Comparison of ENCODE assay signal across 22 cellular contexts in the genomic region with DNA sequence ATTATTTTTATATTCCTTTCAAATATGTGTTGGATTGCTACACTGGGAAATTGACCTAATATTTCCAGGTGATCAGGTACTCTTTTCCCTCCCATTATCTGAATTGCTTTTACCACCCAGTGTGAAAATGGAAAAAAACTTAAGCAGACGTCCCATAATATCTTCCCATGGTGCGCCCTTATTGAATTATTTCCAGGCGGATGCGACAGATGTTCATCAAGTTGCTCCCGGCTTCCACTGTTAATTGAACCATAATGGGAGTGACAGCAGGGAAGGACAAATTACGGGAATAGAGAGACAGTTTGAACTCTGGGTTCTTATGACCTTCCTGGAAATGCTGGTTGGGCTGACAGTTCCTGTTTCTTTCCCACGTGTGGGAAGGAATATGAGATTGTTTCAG.
A peak's percentile ranks its signal among the peaks of the same experiment; 100 is the strongest.
DNase-seq lines count a peak whose midpoint lies in the region; ATAC-seq lines count a peak whose summit lies in the region.
"Had no signal": no experiment of that assay in that cellular context is flagged by ENCODE, and none has a peak within 500 bp of the region (broad histone marks: within the 10 kb centered on the region; RNA-seq: fewer than 3 reads in every experiment).

No MANE protein-coding gene starts in this region.

- no peak for ATAC-seq in GM18519 (IDR thresholded peaks at IDR 0.05; ENCODE audit: low FRiP score, unreplicated experiment)
- ATAC-seq in GM19452 (IDR thresholded peaks at IDR 0.05; ENCODE audit: unreplicated experiment): no peak
- ATAC-seq: CD8-positive, alpha-beta T cell; GM23338; K562; Panc1 had no signal

- peak in 2 of 3 experiments; percentile 13 to 63 for DNase-seq in NCI-H1417 (lab: John Stamatoyannopoulos, UW)
- no peak for DNase-seq in NCI-H1417 treated with DMSO at 0.1 percent for 48 hours (lab: John Stamatoyannopoulos, UW)
- peak; percentile 76 for DNase-seq in NCI-H2227 treated with DMSO at 0.1 percent for 48 hours (lab: John Stamatoyannopoulos, UW)
- DNase-seq in NCI-H82 treated with DMSO at 0.1 percent for 48 hours (lab: John Stamatoyannopoulos, UW; ENCODE audit: unreplicated experiment): peak; percentile 87
- peak; percentile 21 for DNase-seq in retina
- no peak for DNase-seq in NCI-H345 treated with DMSO at 0.1 percent for 48 hours (lab: John Stamatoyannopoulos, UW; ENCODE audit: unreplicated experiment)
- DNase-seq: Caco-2; CD8-positive, alpha-beta T cell; DMS153; H9; Kasumi-1; NCI-H1092 treated with DMSO at 0.1 percent for 48 hours; NCI-H146; NCI-H2029 treated with DMSO at 0.1 percent for 48 hours; NCI-H510A; SHP77; T-helper 1 cell had no signal

Comparison
In these comparisons a context has a peak if more than half of its experiments do, and no peak if none do; other contexts are left out.
1. DNase-seq: peak in NCI-H1417 (2 of 3), NCI-H2227 treated with DMSO at 0.1 percent for 48 hours (single experiment), NCI-H82 treated with DMSO at 0.1 percent for 48 hours (single experiment) and retina (single experiment); none in NCI-H1417 treated with DMSO at 0.1 percent for 48 hours (single experiment) and NCI-H345 treated with DMSO at 0.1 percent for 48 hours (single experiment).